In the genomic region with DNA sequence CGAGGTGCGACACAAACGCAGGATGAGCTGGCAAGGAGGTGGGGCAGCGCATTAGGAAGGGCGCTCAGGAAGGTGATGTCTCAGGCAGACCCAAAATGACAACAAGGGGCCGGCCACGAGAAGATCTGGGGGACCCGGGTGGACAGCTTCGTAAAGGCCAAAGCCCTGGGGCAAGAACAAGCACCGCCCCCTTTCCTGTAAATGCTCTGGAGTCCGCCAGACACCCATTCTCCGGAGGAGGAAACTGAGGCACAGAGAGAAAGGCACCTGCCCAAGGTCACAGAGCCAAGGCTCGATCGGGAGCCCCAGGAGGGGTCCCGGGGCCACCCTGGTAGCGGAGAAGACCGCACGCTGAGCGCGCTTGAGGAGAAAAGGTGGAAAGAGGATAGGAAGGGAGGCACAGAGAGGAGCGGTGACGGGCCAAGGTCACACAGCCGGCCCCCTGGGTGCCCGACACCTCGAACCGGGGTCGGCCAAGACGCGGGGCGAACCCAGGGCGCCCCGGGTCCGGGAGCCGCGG, we compare ENCODE assay signal across 6 cellular contexts. TPM values are rescaled to one million over a fixed set of nuclear protein-coding genes. Genes with fewer than 3 reads are reported as not detected.
DNase-seq lines count a peak whose midpoint lies in the region; ATAC-seq, FAIRE-seq and TF ChIP-seq lines count a peak whose summit lies in the region.

No MANE protein-coding gene starts in this region.

- peaks cover 11% of the 10 kb centered on the region for H4K20me1 ChIP-seq in GM12878 (ENCODE audit: control insufficient read depth, insufficient read depth)

- RAD21 ChIA-PET in GM12878 (lab: Charles Lee; ENCODE audit: unreplicated experiment): interaction anchor here (3.7 kb wide), 1 partner anchor 65 kb away, joined by 12 read pairs; no protein-coding TSS in a partner anchor

- BruUV-seq in GM12878 (replicated peaks; lab: Mats Ljungman, UMichigan): no TSS peak

- peaks cover 96% of the 10 kb centered on the region for H3K79me2 ChIP-seq in GM12878 (ENCODE audit: control insufficient read depth, insufficient read depth, low read length)

- peak; percentile 22 for DNase-seq in M059J (ENCODE audit: low read depth)
- DNase-seq in GM12878 (ENCODE audit: low read depth, low spot score): no peak
- no peak for DNase-seq in natural killer cell
- DNase-seq in AG08395 (ENCODE audit: low spot score): no peak
- DNase-seq in GDM1 (lab: John Stamatoyannopoulos, UW): no peak

- ATAC-seq in GM12878 (peak; percentile 4; the same call in 1 of the 3 replicates), natural killer cell (no peak), HG02798 (IDR thresholded peaks at IDR 0.05; ENCODE audit: poor library complexity, unreplicated experiment) (no peak)

- peak overlapping the region; percentile 99 to 100 for H3K27ac Mint-ChIP-seq in natural killer cell

- in situ Hi-C loops in GM12878 (cut with MboI): no loop called here

- H3K27me3 Mint-ChIP-seq in natural killer cell (ENCODE audit: low read depth in 2 of 2): no peaks in the 10 kb centered on the region

- H3K36me3 ChIP-seq in GM12878 (ENCODE audit: control insufficient read depth in 2 of 2, insufficient read depth in 2 of 2, low read length in 1 of 2): peaks cover 3 to 33% of the 10 kb centered on the region in 2 experiments

- POLR2A ChIA-PET in GM12878 (lab: Charles Lee): interaction anchor here (0.8 to 3.5 kb wide), 7 partner anchors 10 to 98 kb away, joined by 3 to 11 read pairs (median 4); a partner anchor contains a TSS

- FAIRE-seq in GM12878 (lab: Jason Lieb, UNC): no peak

- H3K4me3 ChIP-seq in GM12878: peak overlapping the region; percentile 97

- 0% methylated on average over 20 of the region's 35 CpGs for WGBS in GM12878 (ENCODE audit: insufficient coverage, insufficient replicate concordance, low lambda C conversion rate, missing lambda C conversion rate)

- H3K9me3 Mint-ChIP-seq in natural killer cell: no peaks in the 10 kb centered on the region

- no peaks in the 10 kb centered on the region for H3K36me3 Mint-ChIP-seq in natural killer cell

- intact Hi-C loops in GM12878 (cut with micrococcal nuclease; ENCODE audit: unreplicated experiment) (loop anchor here (5.0 kb wide), 1 partner anchor 65 kb away; no protein-coding TSS in a partner anchor), natural killer cell (cut with micrococcal nuclease) (loop anchor here (2.0 kb wide), 1 partner anchor 59 kb away; a partner anchor contains a TSS)

- H3K9ac ChIP-seq in GM12878 (ENCODE audit: control insufficient read depth, insufficient read depth, low read length): peak overlapping the region; percentile 92

- TF ChIP-seq CTCF in GM12878 (IDR thresholded peaks at IDR 0.05 in 2 of 3, conservative IDR thresholded peaks at IDR 0.05 in 1 of 3; ENCODE audit: control insufficient read depth in 2 of 3, extremely low read depth in 1 of 3, insufficient read depth in 1 of 3, low read depth in 3 of 3, low read length in 3 of 3) (no peak), natural killer cell (IDR thresholded peaks at IDR 0.05) (no peak)

- H3K27ac ChIP-seq in GM12878 (ENCODE audit: control insufficient read depth, insufficient read depth): peak overlapping the region; percentile 83

- H2AFZ ChIP-seq in GM12878 (ENCODE audit: control insufficient read depth, low read depth, low read length): peak overlapping the region; percentile 88

- H3K4me1 Mint-ChIP-seq in natural killer cell: peaks cover 77 to 82% of the 10 kb centered on the region in 2 donors

- no peaks in the 10 kb centered on the region for H3K9me3 ChIP-seq in GM12878 (replicated peaks; ENCODE audit: control insufficient read depth, insufficient read depth, low read length)

- CTCF ChIA-PET in GM12878 (lab: Yijun Ruan, JAX): interaction anchor here (3.1 to 4.7 kb wide), 2 partner anchors 65 to 68 kb away, joined by 15 to 35 read pairs; a partner anchor contains a TSS

- H3K4me2 ChIP-seq in GM12878 (ENCODE audit: control insufficient read depth, insufficient read depth): peak overlapping the region; percentile 71

- no peak for TF ChIP-seq RAD21 in GM12878 (IDR thresholded peaks at IDR 0.05; ENCODE audit: insufficient read depth, low read depth, low read length)

- H3K27me3 ChIP-seq in GM12878 (replicated peaks in 1 of 2; ENCODE audit: control insufficient read depth in 2 of 2, insufficient read depth in 2 of 2, low read length in 1 of 2): no peaks in the 10 kb centered on the region

- peak overlapping the region; percentile 99 for H3K4me3 Mint-ChIP-seq in natural killer cell

- SMC1A ChIA-PET in GM12878 (lab: Charles Lee; ENCODE audit: uncharacterized antibody, unreplicated experiment): interaction anchor here (0.7 to 1.2 kb wide), 5 partner anchors 34 to 97 kb away, joined by 3 to 4 read pairs (median 3); no protein-coding TSS in a partner anchor

- peaks cover 10% of the 10 kb centered on the region for H3K4me1 ChIP-seq in GM12878 (ENCODE audit: control insufficient read depth, insufficient read depth, low read length)

- no peak for TF ChIP-seq POLR2A in GM12878 (IDR thresholded peaks at IDR 0.05; ENCODE audit: low read depth, low read length)

- TF ChIP-seq EP300 in GM12878 (IDR thresholded peaks at IDR 0.05; ENCODE audit: borderline replicate concordance in 1 of 2, control insufficient read depth in 1 of 2, low read depth in 2 of 2, low read length in 2 of 2): no peak

RNA-seq across cellular contexts. Expression of a gene that starts 0.6 kb away (rescaled TPM):
- total RNA-seq in M059J (2014; rRNA removed; shearing (Covaris generic)): 12.6 and 21.0 TPM in 2 replicates
- 316 and 336 TPM in 2 replicates for total RNA-seq in GM12878 (2013; cell fraction: nucleolus; rRNA removed)
- total RNA-seq in GM12878 (2014; rRNA removed): 30.3 and 36.3 TPM in 2 replicates
- 33.3 and 34.5 TPM in 2 replicates for total RNA-seq in GM12878 (2014; rRNA removed; fragmentation: Illumina TruSeq; extraction: Trizol)
- 78.3 and 89.2 TPM in 2 replicates for total RNA-seq in GM12878 (2021)
- polyA plus RNA-seq in GM12878 (2011; ENCODE audit: low read depth): 26.4 TPM
- polyA plus RNA-seq in GM12878 (2011; rRNA removed): 26.5 and 27.7 TPM in 2 replicates
- polyA plus RNA-seq in GM12878 (2011; cell fraction: cytosol; rRNA removed): 17.6 and 31.8 TPM in 2 replicates
- 182 and 211 TPM in 2 replicates for polyA plus RNA-seq in GM12878 (2011; cell fraction: nucleus; rRNA removed)
- 45.0 and 45.5 TPM in 2 replicates for polyA plus RNA-seq in GM12878 (2012)
- 49.6 and 53.2 TPM in 2 replicates for polyA plus RNA-seq in GM12878 (2014; fragmentation: Illumina TruSeq; extraction: Trizol)
- 10 to 100 TPM in 1 of 2 experiments, 1 to 10 TPM in 1; 4.5 to 24.6 TPM for polyA plus RNA-seq in GM12878 (2014; fragmentation: Nextera tagmentation; extraction: Ambion mirVana)
- 52.7 and 57.8 TPM in 2 replicates for polyA plus RNA-seq in GM12878 (2014; rRNA removed)
- polyA plus RNA-seq in GM12878 (2016; fragmentation: Nextera tagmentation; extraction: Ambion mirVana): 10 to 100 TPM; 70.0 to 74.1 TPM
- polyA minus RNA-seq in GM12878 (2011; rRNA and poly(A)+ RNA removed): 32.6 and 38.3 TPM in 2 replicates
- 9.8 and 15.9 TPM in 2 replicates for polyA minus RNA-seq in GM12878 (2011; cell fraction: cytosol; rRNA and poly(A)+ RNA removed)
- polyA minus RNA-seq in GM12878 (2011; cell fraction: nucleus; rRNA and poly(A)+ RNA removed): 47.8 and 77.2 TPM in 2 replicates
- total RNA-seq in natural killer cell: 100 to 1,000 TPM; 232 to 264 (median 258) TPM

RNA-seq across cellular contexts. Expression of a gene that starts 0.9 kb away (rescaled TPM):
- total RNA-seq in M059J (2014; rRNA removed; shearing (Covaris generic)): 10.3 and 27.8 TPM in 2 replicates
- 316 and 319 TPM in 2 replicates for total RNA-seq in GM12878 (2013; cell fraction: nucleolus; rRNA removed)
- total RNA-seq in GM12878 (2014; rRNA removed): 45.0 and 55.9 TPM in 2 replicates
- total RNA-seq in GM12878 (2014; rRNA removed; fragmentation: Illumina TruSeq; extraction: Trizol): 49.2 and 53.0 TPM in 2 replicates
- total RNA-seq in GM12878 (2021): 110 and 122 TPM in 2 replicates
- polyA plus RNA-seq in GM12878 (2011; ENCODE audit: low read depth): 25.5 TPM
- 54.9 and 62.1 TPM in 2 replicates for polyA plus RNA-seq in GM12878 (2011; rRNA removed)
- polyA plus RNA-seq in GM12878 (2011; cell fraction: cytosol; rRNA removed): 58.3 and 103 TPM in 2 replicates
- 206 and 327 TPM in 2 replicates for polyA plus RNA-seq in GM12878 (2011; cell fraction: nucleus; rRNA removed)
- 61.7 and 61.9 TPM in 2 replicates for polyA plus RNA-seq in GM12878 (2012)
- 66.6 and 70.3 TPM in 2 replicates for polyA plus RNA-seq in GM12878 (2014; fragmentation: Illumina TruSeq; extraction: Trizol)
- polyA plus RNA-seq in GM12878 (2014; fragmentation: Nextera tagmentation; extraction: Ambion mirVana): 1 to 10 TPM; 1.6 to 2.9 TPM
- polyA plus RNA-seq in GM12878 (2014; rRNA removed): 114 and 122 TPM in 2 replicates
- polyA plus RNA-seq in GM12878 (2016; fragmentation: Nextera tagmentation; extraction: Ambion mirVana): 100 to 1,000 TPM; 126 to 131 TPM
- 21.7 and 34.3 TPM in 2 replicates for polyA minus RNA-seq in GM12878 (2011; rRNA and poly(A)+ RNA removed)
- 27.4 and 29.1 TPM in 2 replicates for polyA minus RNA-seq in GM12878 (2011; cell fraction: cytosol; rRNA and poly(A)+ RNA removed)
- 67.8 and 87.7 TPM in 2 replicates for polyA minus RNA-seq in GM12878 (2011; cell fraction: nucleus; rRNA and poly(A)+ RNA removed)
- total RNA-seq in natural killer cell: 100 to 1,000 TPM; 195 to 229 (median 207) TPM

RNA-seq across cellular contexts. Expression of a gene that starts 54.3 kb away (rescaled TPM):
- 0.10 and 0.12 TPM in 2 replicates for total RNA-seq in M059J (2014; rRNA removed; shearing (Covaris generic))
- total RNA-seq in GM12878 (2013; cell fraction: nucleolus; rRNA removed): 1.2 and 3.6 TPM in 2 replicates
- total RNA-seq in GM12878 (2014; rRNA removed) (0.06 TPM in 1 of 2 replicates, not detected in the other), GM12878 (2014; rRNA removed; fragmentation: Illumina TruSeq; extraction: Trizol) (0.23 TPM in 1 of 2 replicates, not detected in the other), GM12878 (2021) (0.16 and 0.36 TPM in 2 replicates), natural killer cell (1 to 10 TPM; 1.6 to 2.2 (median 1.7) TPM)
- polyA plus RNA-seq in GM12878 (2011; ENCODE audit: low read depth): 0.33 TPM
- polyA plus RNA-seq in GM12878 (2011; rRNA removed) (0.06 and 0.27 TPM in 2 replicates), GM12878 (2014; fragmentation: Illumina TruSeq; extraction: Trizol) (0.08 and 0.10 TPM in 2 replicates), GM12878 (2014; fragmentation: Nextera tagmentation; extraction: Ambion mirVana) (under 1 TPM in 1 of 2 experiments, not detected in 1; 0.02 TPM), GM12878 (2014; rRNA removed) (0.05 and 0.14 TPM in 2 replicates), GM12878 (2016; fragmentation: Nextera tagmentation; extraction: Ambion mirVana) (under 1 TPM in 1 of 2 experiments, not detected in 1; 0.05 TPM)
- polyA plus RNA-seq in GM12878 (2011; cell fraction: cytosol; rRNA removed): 0.22 and 0.25 TPM in 2 replicates
- polyA plus RNA-seq in GM12878 (2011; cell fraction: nucleus; rRNA removed): 1.1 and 1.2 TPM in 2 replicates
- 0.56 and 0.65 TPM in 2 replicates for polyA plus RNA-seq in GM12878 (2012)
- 0.10 and 0.22 TPM in 2 replicates for polyA minus RNA-seq in GM12878 (2011; rRNA and poly(A)+ RNA removed)
- not detected in 2 replicates for polyA minus RNA-seq in GM12878 (2011; cell fraction: cytosol; rRNA and poly(A)+ RNA removed)
- polyA minus RNA-seq in GM12878 (2011; cell fraction: nucleus; rRNA and poly(A)+ RNA removed): 0.12 TPM in 1 of 2 replicates, not detected in the other

RNA-seq across cellular contexts. Expression of a gene that starts 58.3 kb away (rescaled TPM):
- total RNA-seq in M059J (2014; rRNA removed; shearing (Covaris generic)): 46.6 and 47.0 TPM in 2 replicates
- total RNA-seq in GM12878 (2013; cell fraction: nucleolus; rRNA removed): 9.1 and 11.0 TPM in 2 replicates
- total RNA-seq in GM12878 (2014; rRNA removed) (177 and 211 TPM in 2 replicates), GM12878 (2014; rRNA removed; fragmentation: Illumina TruSeq; extraction: Trizol) (34.9 and 41.2 TPM in 2 replicates), GM12878 (2021) (61.1 and 61.3 TPM in 2 replicates), natural killer cell (10 to 100 TPM; 17.7 to 27.7 (median 25.1) TPM)
- 8.1 TPM for polyA plus RNA-seq in GM12878 (2011; ENCODE audit: low read depth)
- polyA plus RNA-seq in GM12878 (2011; rRNA removed) (12.4 and 24.3 TPM in 2 replicates), GM12878 (2014; fragmentation: Illumina TruSeq; extraction: Trizol) (3.5 and 16.8 TPM in 2 replicates), GM12878 (2014; fragmentation: Nextera tagmentation; extraction: Ambion mirVana) (10 to 100 TPM in 1 of 2 experiments, 1 to 10 TPM in 1; 9.4 to 38.1 TPM), GM12878 (2014; rRNA removed) (119 and 171 TPM in 2 replicates), GM12878 (2016; fragmentation: Nextera tagmentation; extraction: Ambion mirVana) (100 to 1,000 TPM; 113 to 118 TPM)
- 32.8 and 53.4 TPM in 2 replicates for polyA plus RNA-seq in GM12878 (2011; cell fraction: cytosol; rRNA removed)
- 20.9 and 31.4 TPM in 2 replicates for polyA plus RNA-seq in GM12878 (2011; cell fraction: nucleus; rRNA removed)
- 44.0 and 63.5 TPM in 2 replicates for polyA plus RNA-seq in GM12878 (2012)
- 4.8 and 13.2 TPM in 2 replicates for polyA minus RNA-seq in GM12878 (2011; rRNA and poly(A)+ RNA removed)
- polyA minus RNA-seq in GM12878 (2011; cell fraction: cytosol; rRNA and poly(A)+ RNA removed): 6.2 and 10.8 TPM in 2 replicates
- 8.9 and 16.1 TPM in 2 replicates for polyA minus RNA-seq in GM12878 (2011; cell fraction: nucleus; rRNA and poly(A)+ RNA removed)

RNA-seq across cellular contexts. Expression of a gene that starts 58.8 kb away (rescaled TPM):
- 10.7 and 13.7 TPM in 2 replicates for total RNA-seq in M059J (2014; rRNA removed; shearing (Covaris generic))
- total RNA-seq in GM12878 (2013; cell fraction: nucleolus; rRNA removed): 0.64 and 2.5 TPM in 2 replicates
- total RNA-seq in GM12878 (2014; rRNA removed) (1.2 and 1.7 TPM in 2 replicates), GM12878 (2014; rRNA removed; fragmentation: Illumina TruSeq; extraction: Trizol) (0.49 and 0.55 TPM in 2 replicates), GM12878 (2021) (1.1 and 1.5 TPM in 2 replicates), natural killer cell (1 to 10 TPM; 1.1 to 3.7 (median 3.0) TPM)
- 0.31 TPM for polyA plus RNA-seq in GM12878 (2011; ENCODE audit: low read depth)
- polyA plus RNA-seq in GM12878 (2011; rRNA removed) (0.84 TPM in 2 replicates), GM12878 (2014; fragmentation: Illumina TruSeq; extraction: Trizol) (0.29 TPM in 1 of 2 replicates, not detected in the other), GM12878 (2014; fragmentation: Nextera tagmentation; extraction: Ambion mirVana) (under 1 TPM in 1 of 2 experiments, not detected in 1; 0.35 TPM), GM12878 (2014; rRNA removed) (1.0 and 1.6 TPM in 2 replicates), GM12878 (2016; fragmentation: Nextera tagmentation; extraction: Ambion mirVana) (1 to 10 TPM; 1.1 to 1.8 TPM)
- polyA plus RNA-seq in GM12878 (2011; cell fraction: cytosol; rRNA removed): 1.8 and 3.0 TPM in 2 replicates
- polyA plus RNA-seq in GM12878 (2011; cell fraction: nucleus; rRNA removed): 1.4 and 2.1 TPM in 2 replicates
- polyA plus RNA-seq in GM12878 (2012): 2.0 and 2.6 TPM in 2 replicates
- polyA minus RNA-seq in GM12878 (2011; rRNA and poly(A)+ RNA removed): 0.29 and 0.52 TPM in 2 replicates
- not detected in 2 replicates for polyA minus RNA-seq in GM12878 (2011; cell fraction: cytosol; rRNA and poly(A)+ RNA removed)
- polyA minus RNA-seq in GM12878 (2011; cell fraction: nucleus; rRNA and poly(A)+ RNA removed): 0.77 TPM in 1 of 2 replicates, not detected in the other
